ENCODE assay signal across 15 cellular contexts in genomic region chr11:48101044-48101733, GRCh38.
DNase-seq lines count a peak whose midpoint lies in the region; ATAC-seq and TF ChIP-seq lines count a peak whose summit lies in the region.
"Had no signal": no experiment of that assay in that cellular context is flagged by ENCODE, and none has a peak within 500 bp of the region (broad histone marks: within the 10 kb centered on the region; RNA-seq: fewer than 3 reads in every experiment).

No MANE protein-coding gene starts in this region.

- H3K18ac ChIP-seq in mesenchymal stem cell (ENCODE audit: low read depth in 1 of 2, low read length in 2 of 2) = no peak overlapping the region

- H3K27me3 ChIP-seq in colonic mucosa = no peaks in the 10 kb centered on the region
- no peaks in the 10 kb centered on the region for H3K27me3 ChIP-seq in mesenchymal stem cell (ENCODE audit: control insufficient read depth in 1 of 2, insufficient read depth in 1 of 2, low read length in 2 of 2)
- no peaks in the 10 kb centered on the region for H3K27me3 ChIP-seq in transverse colon
- H3K27me3 ChIP-seq in smooth muscle cell (ENCODE audit: low read depth) = no peaks in the 10 kb centered on the region
- H3K27me3 ChIP-seq: brain microvascular endothelial cell, MG63 had no signal

- peak overlapping the region in 1 of 2 experiments; percentile 14 for H3K23ac ChIP-seq in mesenchymal stem cell (ENCODE audit: low read length in 2 of 2)

- H4K91ac ChIP-seq in mesenchymal stem cell (ENCODE audit: low read length) = no peak overlapping the region

- H3K9ac ChIP-seq in colonic mucosa (ENCODE audit: low read depth in 2 of 2, low read length in 2 of 2) (peak overlapping the region in 1 of 2 donors; percentile 13), mesenchymal stem cell (ENCODE audit: low read length) (no peak overlapping the region), smooth muscle cell (ENCODE audit: low read depth) (no peak overlapping the region)

- H3K14ac ChIP-seq in mesenchymal stem cell (ENCODE audit: low read length in 2 of 2) = no peak overlapping the region

- no peak for TF ChIP-seq POLR2A in transverse colon (IDR thresholded peaks at IDR 0.05)

- no peaks in the 10 kb centered on the region for H4K20me1 ChIP-seq in smooth muscle cell (ENCODE audit: low read depth)

- in situ Hi-C loops in transverse colon (cut with MboI; ENCODE audit: low pct_ligation_motif_present in 1 of 4, low pct_unique_long_range_greater_than_20kb in 1 of 4, low sequenced_read_pairs in 3 of 4) = loop anchor here in 2 of 4 donors (10.0 kb wide), 1 partner anchor 156 kb away; no protein-coding TSS in a partner anchor

- H3K79me1 ChIP-seq in mesenchymal stem cell (replicated peaks; ENCODE audit: low read length, poor library complexity, severe bottlenecking) = peaks cover 17% of the 10 kb centered on the region

- H3K27ac ChIP-seq in colonic mucosa (peak overlapping the region; percentile 37), mesenchymal stem cell (ENCODE audit: low read length, poor library complexity, severe bottlenecking) (no peak overlapping the region), transverse colon (peak overlapping the region in 3 of 4 donors; percentile 24 to 68 (median 34)), smooth muscle cell (ENCODE audit: low read depth) (no peak overlapping the region)
- H3K27ac ChIP-seq: brain microvascular endothelial cell, gastroesophageal sphincter had no signal

- no peak for TF ChIP-seq EP300 in transverse colon (IDR thresholded peaks at IDR 0.05; ENCODE audit: low read depth)

- intact Hi-C loops in colonic mucosa (cut with DNase I) = loop anchor here (10.0 kb wide), 1 partner anchor 136 kb away; no protein-coding TSS in a partner anchor
- intact Hi-C loops in transverse colon (cut with DNase I; ENCODE audit: low total_unique reads) = no loop called here

- H3K36me3 ChIP-seq in colonic mucosa (no peaks in the 10 kb centered on the region), mesenchymal stem cell (ENCODE audit: control insufficient read depth in 1 of 2, insufficient read depth in 2 of 2, low read depth in 1 of 2, low read length in 2 of 2) (peaks cover 0 to 8% of the 10 kb centered on the region in 2 experiments), transverse colon (no peaks in the 10 kb centered on the region), smooth muscle cell (ENCODE audit: low read depth) (no peaks in the 10 kb centered on the region)
- H3K36me3 ChIP-seq: brain microvascular endothelial cell, gastroesophageal sphincter, MG63 had no signal

- H2BK120ac ChIP-seq in mesenchymal stem cell (ENCODE audit: low read depth, low read length) = no peak overlapping the region

- no peaks in the 10 kb centered on the region for H3K79me2 ChIP-seq in smooth muscle cell (ENCODE audit: low read depth)

- H2BK15ac ChIP-seq in mesenchymal stem cell (ENCODE audit: low read depth, poor library complexity, severe bottlenecking) = no peak overlapping the region

- H2AFZ ChIP-seq in mesenchymal stem cell (ENCODE audit: low read depth, low read length) = no peak overlapping the region
- H2AFZ ChIP-seq in smooth muscle cell (ENCODE audit: low read depth) = no peak overlapping the region

- H3K4ac ChIP-seq in mesenchymal stem cell (ENCODE audit: low read depth in 1 of 2, low read length in 2 of 2) = no peak overlapping the region

- H3K4me2 ChIP-seq in mesenchymal stem cell (ENCODE audit: low read length, poor library complexity, severe bottlenecking) (no peak overlapping the region), smooth muscle cell (no peak overlapping the region)

- H3F3A ChIP-seq in smooth muscle cell (ENCODE audit: low read depth) = no peaks in the 10 kb centered on the region

- H3K9me3 ChIP-seq in colonic mucosa (no peaks in the 10 kb centered on the region), mesenchymal stem cell (ENCODE audit: control insufficient read depth, low read length) (no peaks in the 10 kb centered on the region), transverse colon (no peaks in the 10 kb centered on the region), smooth muscle cell (replicated peaks; ENCODE audit: low read depth) (no peaks in the 10 kb centered on the region)
- H3K9me3 ChIP-seq: gastroesophageal sphincter, MG63 had no signal

- H3K4me3 ChIP-seq in colonic mucosa (no peak overlapping the region), mesenchymal stem cell (ENCODE audit: insufficient read depth in 1 of 2, low read depth in 1 of 2, low read length in 2 of 2) (peak overlapping the region in 1 of 2 experiments; percentile 53), transverse colon (no peak overlapping the region), smooth muscle cell (no peak overlapping the region)
- H3K4me3 ChIP-seq: gastroesophageal sphincter, MG63 had no signal

- peaks cover 4% of the 10 kb centered on the region for H3K4me1 ChIP-seq in colonic mucosa
- H3K4me1 ChIP-seq in mesenchymal stem cell (ENCODE audit: control insufficient read depth, insufficient read depth, low read depth, low read length) = peaks cover 37% of the 10 kb centered on the region
- peaks cover 10 to 62% (median 39%) of the 10 kb centered on the region in 4 donors for H3K4me1 ChIP-seq in transverse colon
- H3K4me1 ChIP-seq in smooth muscle cell (ENCODE audit: low read depth) = peaks cover 3% of the 10 kb centered on the region

- WGBS in mesenchymal stem cell = 90% methylated on average over 10 of the region's 11 CpGs
- WGBS in transverse colon (ENCODE audit: low coverage in 1 of 2), 2 donors = 60 to 71% methylated on average over 1 to 11 of the region's 11 CpGs
- WGBS in smooth muscle cell (ENCODE audit: low lambda C conversion rate) = 87% methylated on average over 11 of the region's 11 CpGs

- no peak overlapping the region for H2BK12ac ChIP-seq in mesenchymal stem cell (ENCODE audit: low read length in 2 of 2)

- H2AK5ac ChIP-seq in mesenchymal stem cell (ENCODE audit: low read length, severe bottlenecking) = peak overlapping the region; percentile 23

- no peak overlapping the region for H4K8ac ChIP-seq in mesenchymal stem cell (ENCODE audit: low read length)

- peak; percentile 47 for DNase-seq in activated CD8-positive, alpha-beta memory T cell treated with anti-CD3 and anti-CD28 coated beads for 24 hours
- DNase-seq in activated CD8-positive, alpha-beta memory T cell treated with anti-CD3 and anti-CD28 coated beads, Interleukin-2, amount 50 U/mL, for 4 hours = no peak
- DNase-seq in colonic mucosa = no peak
- DNase-seq in mesenchymal stem cell = no peak
- no peak for DNase-seq in transverse colon
- DNase-seq in smooth muscle cell (lab: John Stamatoyannopoulos, UW; ENCODE audit: unreplicated experiment) = no peak
- no peak for DNase-seq in NCI-H2107 (lab: John Stamatoyannopoulos, UW)
- DNase-seq: activated CD4-positive, alpha-beta T cell treated with anti-CD3 and anti-CD28 coated beads, Interleukin-2, amount 50 U/mL, for 4 hours; brain microvascular endothelial cell; MG63; NCI-H2029 treated with DMSO at 0.1 percent for 48 hours; NCI-H82; stimulated activated CD4-positive, alpha-beta T cell treated with anti-CD3 and anti-CD28 coated beads, Interleukin-4, amount 100 ng/mL, for 1 hour had no signal

- H2BK5ac ChIP-seq in mesenchymal stem cell (ENCODE audit: low read depth, low read length, poor library complexity, severe bottlenecking) = no peak overlapping the region

- TF ChIP-seq CTCF in colonic mucosa (IDR thresholded peaks at IDR 0.05) (no peak), transverse colon (IDR thresholded peaks at IDR 0.05) (no peak), smooth muscle cell (IDR thresholded peaks at IDR 0.05; ENCODE audit: borderline replicate concordance, insufficient read depth, poor library complexity, severe bottlenecking) (no peak)

- no peak for ATAC-seq in HG03139 (IDR thresholded peaks at IDR 0.05; ENCODE audit: unreplicated experiment)
- ATAC-seq: gastroesophageal sphincter had no signal

Comparison
In these comparisons a context has a peak if more than half of its experiments do, and no peak if none do; other contexts are left out.
1. H3K27ac ChIP-seq: peak in colonic mucosa (single experiment) and transverse colon (3 of 4); none in mesenchymal stem cell (single experiment) and smooth muscle cell (single experiment).